In the genomic region with DNA sequence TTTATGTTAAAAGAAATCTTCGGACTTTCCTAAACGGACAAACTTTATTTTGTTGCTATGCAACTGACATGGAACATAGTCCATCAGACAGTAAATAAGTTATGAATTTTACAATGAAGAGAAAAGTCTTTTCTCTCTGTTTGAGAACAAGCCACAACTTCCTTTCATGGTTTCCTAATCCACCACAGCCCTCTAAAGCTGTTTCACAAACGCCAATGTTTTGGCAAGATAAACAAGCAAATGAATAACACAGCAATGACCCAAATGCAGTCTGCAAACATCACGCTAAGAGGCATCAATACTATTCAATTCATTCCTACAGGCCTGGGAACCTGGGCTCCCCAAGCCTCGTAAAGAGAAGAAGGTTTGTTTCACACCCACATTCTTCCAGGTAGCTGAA, we compare ENCODE assay signal across 12 cellular contexts.
DNase-seq lines count a peak whose midpoint lies in the region; ATAC-seq, FAIRE-seq and TF ChIP-seq lines count a peak whose summit lies in the region.
"Had no signal": no experiment of that assay in that cellular context is flagged by ENCODE, and none has a peak within 500 bp of the region (broad histone marks: within the 10 kb centered on the region; RNA-seq: fewer than 3 reads in every experiment).

No MANE protein-coding gene starts in this region.

- 0% methylated on average over 5 of the region's 5 CpGs for WGBS in K562 (ENCODE audit: insufficient coverage, low coverage, missing lambda C conversion rate)

- H2AFZ ChIP-seq in K562 (ENCODE audit: low read depth, low read length), result no peak overlapping the region

- no peak overlapping the region for H3K4me3 Mint-ChIP-seq in MCF 10A (ENCODE audit: unreplicated experiment)
- no peak overlapping the region for H3K4me3 Mint-ChIP-seq in CD8-positive, alpha-beta T cell
- H3K4me3 Mint-ChIP-seq in activated T-helper 17 cell treated with anti-CD3 and anti-CD28 coated beads, Interleukin-2, amount 50 U/mL, for 72 hours, result no peak overlapping the region
- H3K4me3 Mint-ChIP-seq: activated naive CD8-positive, alpha-beta T cell had no signal

- H3K36me3 Mint-ChIP-seq in MCF 10A (ENCODE audit: insufficient read depth, unreplicated experiment), result no peaks in the 10 kb centered on the region
- no peaks in the 10 kb centered on the region for H3K36me3 Mint-ChIP-seq in CD8-positive, alpha-beta T cell
- no peaks in the 10 kb centered on the region for H3K36me3 Mint-ChIP-seq in activated T-helper 17 cell treated with anti-CD3 and anti-CD28 coated beads, Interleukin-2, amount 50 U/mL, for 72 hours (ENCODE audit: low read depth)
- H3K36me3 Mint-ChIP-seq: activated naive CD8-positive, alpha-beta T cell had no signal

- intact Hi-C loops in MCF 10A (cut with micrococcal nuclease), result no loop called here
- intact Hi-C loops in breast epithelium (cut with DNase I; ENCODE audit: low total_unique reads), result loop anchor here (2.0 to 5.0 kb wide), 2 partner anchors 25 to 687 kb away; no protein-coding TSS in a partner anchor
- intact Hi-C loops in K562 (cut with micrococcal nuclease), result no loop called here
- intact Hi-C loops in upper lobe of right lung (cut with DNase I), result no loop called here
- intact Hi-C loops in CD8-positive, alpha-beta T cell (cut with DNase I, micrococcal nuclease), result no loop called here

- no peaks in the 10 kb centered on the region for H3K4me1 Mint-ChIP-seq in MCF 10A (ENCODE audit: insufficient read depth, unreplicated experiment)
- H3K4me1 Mint-ChIP-seq in CD8-positive, alpha-beta T cell (ENCODE audit: low read depth), result no peaks in the 10 kb centered on the region
- no peaks in the 10 kb centered on the region for H3K4me1 Mint-ChIP-seq in activated T-helper 17 cell treated with anti-CD3 and anti-CD28 coated beads, Interleukin-2, amount 50 U/mL, for 72 hours

- no peak for TF ChIP-seq RAD21 in K562 (CRISPR knock-in tag; conservative IDR thresholded peaks at IDR 0.05 in 1 of 2, IDR thresholded peaks at IDR 0.05 in 1 of 2)

- H3K9me3 Mint-ChIP-seq in MCF 10A (ENCODE audit: unreplicated experiment), result no peaks in the 10 kb centered on the region
- no peaks in the 10 kb centered on the region for H3K9me3 Mint-ChIP-seq in CD8-positive, alpha-beta T cell
- H3K9me3 Mint-ChIP-seq in activated T-helper 17 cell treated with anti-CD3 and anti-CD28 coated beads, Interleukin-2, amount 50 U/mL, for 72 hours, result peaks cover 5% of the 10 kb centered on the region

- TF ChIP-seq POLR2A in breast epithelium (IDR thresholded peaks at IDR 0.05) (no peak), K562 (conservative IDR thresholded peaks at IDR 0.05) (no peak)

- BruUV-seq in MCF 10A (replicated peaks; lab: Mats Ljungman, UMichigan) (no TSS peak), K562 (replicated peaks; lab: Mats Ljungman, UMichigan) (no TSS peak)

- TF ChIP-seq CTCF in MCF 10A (IDR thresholded peaks at IDR 0.05; ENCODE audit: unreplicated experiment) (no peak), breast epithelium (IDR thresholded peaks at IDR 0.05) (no peak), K562 (IDR thresholded peaks at IDR 0.05 in 2 of 3, conservative IDR thresholded peaks at IDR 0.05 in 1 of 3; ENCODE audit: insufficient read depth in 2 of 3, low read depth in 1 of 3, low read length in 3 of 3) (no peak), upper lobe of right lung (IDR thresholded peaks at IDR 0.05) (no peak)
- no peak for TF ChIP-seq CTCF in CD8-positive, alpha-beta T cell (IDR thresholded peaks at IDR 0.05)

- H3K4me3 ChIP-seq in breast epithelium, result no peak overlapping the region
- no peak overlapping the region for H3K4me3 ChIP-seq in K562
- H3K4me3 ChIP-seq in upper lobe of right lung, result no peak overlapping the region
- no peak overlapping the region for H3K4me3 ChIP-seq in CD8-positive, alpha-beta T cell (ENCODE audit: low read depth, low read length)
- no peak overlapping the region for H3K4me3 ChIP-seq in SJCRH30
- H3K4me3 ChIP-seq: Peyer's patch, prostate gland had no signal

- no peaks in the 10 kb centered on the region for H3K4me1 ChIP-seq in breast epithelium
- H3K4me1 ChIP-seq in K562 (replicated peaks in 1 of 2; ENCODE audit: control insufficient read depth in 2 of 2, insufficient read depth in 2 of 2, low read length in 2 of 2), result no peaks in the 10 kb centered on the region
- no peaks in the 10 kb centered on the region for H3K4me1 ChIP-seq in upper lobe of right lung
- H3K4me1 ChIP-seq in CD8-positive, alpha-beta T cell (ENCODE audit: insufficient read depth, low read length), result no peaks in the 10 kb centered on the region
- H3K4me1 ChIP-seq in SJCRH30, result no peaks in the 10 kb centered on the region
- H3K4me1 ChIP-seq: BE2C, Peyer's patch, prostate gland had no signal

- H3K4me2 ChIP-seq in K562 (ENCODE audit: insufficient read depth, low read length), result no peak overlapping the region

- ATAC-seq in HG03378 (IDR thresholded peaks at IDR 0.05; ENCODE audit: unreplicated experiment) (peak; percentile 70), K562 (no peak), upper lobe of right lung (peak; percentile 54)
- ATAC-seq in CD8-positive, alpha-beta T cell, result no peak
- no peak for ATAC-seq in activated T-helper 17 cell treated with anti-CD3 and anti-CD28 coated beads, Interleukin-2, amount 50 U/mL, for 72 hours (replicated peaks)

- H4K20me1 ChIP-seq in K562 (replicated peaks; ENCODE audit: control insufficient read depth, insufficient read depth, low read length), result no peaks in the 10 kb centered on the region

- no peak overlapping the region for H3K27ac Mint-ChIP-seq in MCF 10A (ENCODE audit: low read depth, unreplicated experiment)
- H3K27ac Mint-ChIP-seq in CD8-positive, alpha-beta T cell, result no peak overlapping the region
- H3K27ac Mint-ChIP-seq in activated T-helper 17 cell treated with anti-CD3 and anti-CD28 coated beads, Interleukin-2, amount 50 U/mL, for 72 hours, result no peak overlapping the region
- H3K27ac Mint-ChIP-seq: activated naive CD8-positive, alpha-beta T cell had no signal

- H3K27me3 Mint-ChIP-seq in MCF 10A (ENCODE audit: insufficient read depth, unreplicated experiment), result no peaks in the 10 kb centered on the region
- H3K27me3 Mint-ChIP-seq in CD8-positive, alpha-beta T cell (ENCODE audit: low read depth), result peaks cover 2% of the 10 kb centered on the region
- peaks cover 16% of the 10 kb centered on the region for H3K27me3 Mint-ChIP-seq in activated T-helper 17 cell treated with anti-CD3 and anti-CD28 coated beads, Interleukin-2, amount 50 U/mL, for 72 hours

- H3K79me2 ChIP-seq in K562 (ENCODE audit: control insufficient read depth, insufficient read depth, low read length), result no peaks in the 10 kb centered on the region

- TF ChIP-seq EP300 in K562 (IDR thresholded peaks at IDR 0.05; ENCODE audit: low read length), result no peak

- CTCF ChIA-PET in MCF 10A (lab: Yijun Ruan, JAX), result interaction anchor here (0.8 kb wide), 1 partner anchor 1601 kb away, joined by 3 read pairs; no protein-coding TSS in a partner anchor
- CTCF ChIA-PET in K562 (lab: Yijun Ruan, JAX; ENCODE audit: low intra/inter-chr PET ratio), result no interaction called here
- CTCF ChIA-PET in CD8-positive, alpha-beta T cell (lab: Charles Lee), result no interaction called here

- no peak for FAIRE-seq in K562 (lab: Jason Lieb, UNC)

- no peaks in the 10 kb centered on the region for H3K9me1 ChIP-seq in K562 (ENCODE audit: control insufficient read depth, insufficient read depth, low read length)

- POLR2A ChIA-PET in MCF 10A (lab: Yijun Ruan, JAX), result interaction anchor here (1.1 kb wide), 1 partner anchor 12 kb away, joined by 3 read pairs; no protein-coding TSS in a partner anchor
- POLR2A ChIA-PET in K562 (lab: Yijun Ruan, JAX), result no interaction called here
- POLR2A ChIA-PET in CD8-positive, alpha-beta T cell (lab: Charles Lee), result no interaction called here

- in situ Hi-C loops in K562 (cut with MboI), result no loop called here

- no peak overlapping the region for H3K9ac ChIP-seq in K562 (ENCODE audit: insufficient read depth in 1 of 2, low read depth in 2 of 2, low read length in 2 of 2)

- H3K9me3 ChIP-seq in breast epithelium (no peaks in the 10 kb centered on the region), K562 (replicated peaks; ENCODE audit: control insufficient read depth, insufficient read depth, low read depth, low read length) (no peaks in the 10 kb centered on the region), upper lobe of right lung (no peaks in the 10 kb centered on the region), SJCRH30 (replicated peaks) (no peaks in the 10 kb centered on the region)
- H3K9me3 ChIP-seq in CD8-positive, alpha-beta T cell (ENCODE audit: low read length), result no peaks in the 10 kb centered on the region
- H3K9me3 ChIP-seq: BE2C, Peyer's patch, prostate gland had no signal

- H3K27me3 ChIP-seq in breast epithelium (no peaks in the 10 kb centered on the region), K562 (ENCODE audit: control insufficient read depth in 2 of 2, insufficient read depth in 2 of 2, low read length in 2 of 2) (no peaks in the 10 kb centered on the region), upper lobe of right lung (no peaks in the 10 kb centered on the region), SJCRH30 (no peaks in the 10 kb centered on the region; the same call in 1 of the 2 replicates)
- H3K27me3 ChIP-seq in CD8-positive, alpha-beta T cell (ENCODE audit: insufficient read depth, low read length), result no peaks in the 10 kb centered on the region
- H3K27me3 ChIP-seq: Peyer's patch had no signal

- H3K27ac ChIP-seq in breast epithelium (no peak overlapping the region), K562 (ENCODE audit: extremely low read depth, low read depth, low read length) (no peak overlapping the region), upper lobe of right lung (no peak overlapping the region), SJCRH30 (no peak overlapping the region)
- no peak overlapping the region for H3K27ac ChIP-seq in CD8-positive, alpha-beta T cell (ENCODE audit: low read depth, low read length)
- H3K27ac ChIP-seq: Peyer's patch, prostate gland had no signal

- DNase-seq in MCF 10A (ENCODE audit: unreplicated experiment), result peak; percentile 14
- no peak for DNase-seq in breast epithelium (ENCODE audit: low spot score in 2 of 2)
- DNase-seq in K562 (ENCODE audit: extremely low read depth in 1 of 4, low spot score in 3 of 4), result no peak
- no peak for DNase-seq in upper lobe of right lung
- no peak for DNase-seq in CD8-positive, alpha-beta T cell
- no peak for DNase-seq in SJCRH30
- DNase-seq: BE2C, Peyer's patch had no signal

- H3K36me3 ChIP-seq in breast epithelium (no peaks in the 10 kb centered on the region), K562 (ENCODE audit: control insufficient read depth, insufficient read depth, low read length) (no peaks in the 10 kb centered on the region), upper lobe of right lung (no peaks in the 10 kb centered on the region), SJCRH30 (no peaks in the 10 kb centered on the region)
- no peaks in the 10 kb centered on the region for H3K36me3 ChIP-seq in CD8-positive, alpha-beta T cell (ENCODE audit: insufficient read depth, low read length)
- H3K36me3 ChIP-seq: BE2C, Peyer's patch, prostate gland had no signal

TF ChIP-seq in K562, 482 proteins besides CTCF, POLR2A, EP300 and RAD21:
- TF ChIP-seq TCF3 (CRISPR knock-in tag; IDR thresholded peaks at IDR 0.05) (peak; percentile 10; the same call in 1 of the 2 replicates), PCBP1 (IDR thresholded peaks at IDR 0.05; ENCODE audit: low read depth, low read length, poor library complexity, severe bottlenecking) (no peak)

Comparison
In these comparisons a context has a peak if more than half of its experiments do, and no peak if none do; other contexts are left out.
1. ATAC-seq: peak in HG03378 (single experiment) and upper lobe of right lung (single experiment); none in K562 (single experiment), CD8-positive, alpha-beta T cell (single experiment) and activated T-helper 17 cell treated with anti-CD3 and anti-CD28 coated beads, Interleukin-2, amount 50 U/mL, for 72 hours (single experiment).